In genomic region chr18:63832470-63832869, GRCh38 we compare ENCODE assay signal across 11 cellular contexts. TPM values are rescaled to one million over a fixed set of nuclear protein-coding genes. Genes with fewer than 3 reads are reported as not detected.
DNase-seq lines count a peak whose midpoint lies in the region; ATAC-seq and TF ChIP-seq lines count a peak whose summit lies in the region.
"Had no signal": no experiment of that assay in that cellular context is flagged by ENCODE, and none has a peak within 500 bp of the region (broad histone marks: within the 10 kb centered on the region; RNA-seq: fewer than 3 reads in every experiment).

No MANE protein-coding gene starts in this region.

- H3K4me1 ChIP-seq in esophagus squamous epithelium (peaks cover 0 to 3% (median 0%) of the 10 kb centered on the region in 3 donors), thyroid gland (no peaks in the 10 kb centered on the region)
- no peaks in the 10 kb centered on the region for H3K4me1 ChIP-seq in CD8-positive, alpha-beta memory T cell (ENCODE audit: insufficient read depth, low read length)
- H3K4me1 ChIP-seq: breast epithelium had no signal

- no peaks in the 10 kb centered on the region for H3K27me3 ChIP-seq in esophagus squamous epithelium
- no peaks in the 10 kb centered on the region for H3K27me3 ChIP-seq in thyroid gland
- H3K27me3 ChIP-seq in CD8-positive, alpha-beta memory T cell (ENCODE audit: insufficient read depth, low read length, poor library complexity, severe bottlenecking), result no peaks in the 10 kb centered on the region
- H3K27me3 ChIP-seq: breast epithelium had no signal

- H3K4me3 ChIP-seq in esophagus squamous epithelium, result no peak overlapping the region
- H3K4me3 ChIP-seq in thyroid gland (replicated peaks in 1 of 3), result no peak overlapping the region
- no peak overlapping the region for H3K4me3 ChIP-seq in CD8-positive, alpha-beta memory T cell (ENCODE audit: low read length)
- H3K4me3 ChIP-seq: breast epithelium had no signal

- H3K36me3 ChIP-seq in esophagus squamous epithelium (no peaks in the 10 kb centered on the region), thyroid gland (no peaks in the 10 kb centered on the region)
- no peaks in the 10 kb centered on the region for H3K36me3 ChIP-seq in CD8-positive, alpha-beta memory T cell (ENCODE audit: insufficient read depth, low read length)
- H3K36me3 ChIP-seq: breast epithelium had no signal

- no peaks in the 10 kb centered on the region for H3K9me3 Mint-ChIP-seq in CD8-positive, alpha-beta memory T cell
- H3K9me3 Mint-ChIP-seq: activated B cell treated with CpG ODN at 0.5 μM for 24 hours had no signal

- no peak overlapping the region for H3K27ac ChIP-seq in esophagus squamous epithelium
- H3K27ac ChIP-seq in thyroid gland, result no peak overlapping the region
- no peak overlapping the region for H3K27ac ChIP-seq in CD8-positive, alpha-beta memory T cell (ENCODE audit: low read depth, low read length)
- H3K27ac ChIP-seq: breast epithelium had no signal

- no peaks in the 10 kb centered on the region for H3K36me3 Mint-ChIP-seq in CD8-positive, alpha-beta memory T cell
- H3K36me3 Mint-ChIP-seq: naive thymus-derived CD4-positive, alpha-beta T cell had no signal

- H3K27ac Mint-ChIP-seq in CD8-positive, alpha-beta memory T cell, result peak overlapping the region in 2 of 8 donors; percentile 27 to 34
- H3K27ac Mint-ChIP-seq: activated B cell treated with CpG ODN at 0.5 μM for 24 hours; naive thymus-derived CD4-positive, alpha-beta T cell had no signal

- 58 to 77% methylated on average over 1 of the region's 1 CpG for WGBS in esophagus squamous epithelium, 2 donors
- 90 to 97% methylated on average over 1 of the region's 1 CpG for WGBS in thyroid gland, 2 donors

- TF ChIP-seq CTCF in esophagus squamous epithelium (IDR thresholded peaks at IDR 0.05), result no peak
- TF ChIP-seq CTCF in thyroid gland (IDR thresholded peaks at IDR 0.05), result no peak

- CTCF ChIA-PET in CD8-positive, alpha-beta memory T cell (lab: Charles Lee), result no interaction called here

- peaks cover 0 to 8% (median 0%) of the 10 kb centered on the region in 3 donors for H3K4me1 Mint-ChIP-seq in CD8-positive, alpha-beta memory T cell

- intact Hi-C loops in esophagus squamous epithelium (cut with DNase I), result no loop called here
- intact Hi-C loops in thyroid gland (cut with DNase I), result no loop called here

- no peak for TF ChIP-seq POLR2A in esophagus squamous epithelium (IDR thresholded peaks at IDR 0.05)
- no peak for TF ChIP-seq POLR2A in thyroid gland (IDR thresholded peaks at IDR 0.05)

- peak; percentile 65 for ATAC-seq in GM18517 (IDR thresholded peaks at IDR 0.05; ENCODE audit: unreplicated experiment)
- ATAC-seq in GM21619 (IDR thresholded peaks at IDR 0.05; ENCODE audit: unreplicated experiment), result peak; percentile 62
- peak; percentile 65 for ATAC-seq in HG03442 (IDR thresholded peaks at IDR 0.05; ENCODE audit: unreplicated experiment)
- ATAC-seq: naive thymus-derived CD4-positive, alpha-beta T cell had no signal

- POLR2A ChIA-PET in CD8-positive, alpha-beta memory T cell (lab: Charles Lee), result no interaction called here

- peaks cover 2 to 22% of the 10 kb centered on the region in 2 donors for H3K27me3 Mint-ChIP-seq in CD8-positive, alpha-beta memory T cell

- no peaks in the 10 kb centered on the region for H3K9me3 ChIP-seq in esophagus squamous epithelium
- H3K9me3 ChIP-seq in thyroid gland, result no peaks in the 10 kb centered on the region
- no peaks in the 10 kb centered on the region for H3K9me3 ChIP-seq in CD8-positive, alpha-beta memory T cell (ENCODE audit: low read length)
- H3K9me3 ChIP-seq: breast epithelium had no signal

- H3K4me3 Mint-ChIP-seq in CD8-positive, alpha-beta memory T cell, result no peak overlapping the region
- H3K4me3 Mint-ChIP-seq: activated B cell treated with CpG ODN at 0.5 μM for 24 hours; naive thymus-derived CD4-positive, alpha-beta T cell had no signal

- DNase-seq in fibroblast of peridontal ligament (ENCODE audit: extremely low read depth), result peak; percentile 63
- no peak for DNase-seq in esophagus squamous epithelium (lab: John Stamatoyannopoulos, UW)
- no peak for DNase-seq in thyroid gland
- DNase-seq in CD8-positive, alpha-beta memory T cell, result no peak
- DNase-seq in NCI-H1092 treated with DMSO at 0.1 percent for 48 hours (lab: John Stamatoyannopoulos, UW), result no peak
- DNase-seq: activated B cell treated with CpG ODN at 0.5 μM for 24 hours; naive thymus-derived CD4-positive, alpha-beta T cell had no signal

RNA-seq across cellular contexts. Expression of gene SERPINB2, which starts 55.0 kb away (rescaled TPM):
- total RNA-seq in esophagus squamous epithelium (100 to 1,000 TPM; 138 to 309 (median 189) TPM), thyroid gland (under 1 TPM in 2 of 4 donors, not detected in 2; 0.22 to 0.67 TPM)
- 1 to 10 TPM; 1.2 to 1.7 TPM for total RNA-seq in CD8-positive, alpha-beta memory T cell
- polyA plus RNA-seq in CD8-positive, alpha-beta memory T cell, result not detected
- polyA plus RNA-seq: naive thymus-derived CD4-positive, alpha-beta T cell had no signal

RNA-seq across cellular contexts. Expression of gene SERPINB7, which starts 57.3 kb away (rescaled TPM):
- total RNA-seq in esophagus squamous epithelium (1 to 10 TPM in 2 of 4 donors, under 1 TPM in 1, not detected in 1; 0.21 to 1.6 (median 1.1) TPM), thyroid gland (not detected)
- not detected for total RNA-seq in CD8-positive, alpha-beta memory T cell
- not detected for polyA plus RNA-seq in CD8-positive, alpha-beta memory T cell
- total RNA-seq: activated B cell treated with CpG ODN at 0.5 μM for 24 hours; breast epithelium; naive thymus-derived CD4-positive, alpha-beta T cell had no signal
- polyA plus RNA-seq: naive thymus-derived CD4-positive, alpha-beta T cell had no signal

Comparison
In these comparisons a context has a peak if more than half of its experiments do, and no peak if none do; other contexts are left out.
1. RNA of gene SERPINB2, which starts 55.0 kb away (total RNA-seq): 138 to 309 TPM in esophagus squamous epithelium; 1.2 to 1.7 TPM in CD8-positive, alpha-beta memory T cell and 0.22 to 0.67 TPM in thyroid gland; every median in the first group is over 10 times any median in the second.
2. Peak in every context shown above with its lines, with median percentiles within 50 percentile points of each other: ATAC-seq.